ENCODE assay signal across 9 cellular contexts in the genomic region with DNA sequence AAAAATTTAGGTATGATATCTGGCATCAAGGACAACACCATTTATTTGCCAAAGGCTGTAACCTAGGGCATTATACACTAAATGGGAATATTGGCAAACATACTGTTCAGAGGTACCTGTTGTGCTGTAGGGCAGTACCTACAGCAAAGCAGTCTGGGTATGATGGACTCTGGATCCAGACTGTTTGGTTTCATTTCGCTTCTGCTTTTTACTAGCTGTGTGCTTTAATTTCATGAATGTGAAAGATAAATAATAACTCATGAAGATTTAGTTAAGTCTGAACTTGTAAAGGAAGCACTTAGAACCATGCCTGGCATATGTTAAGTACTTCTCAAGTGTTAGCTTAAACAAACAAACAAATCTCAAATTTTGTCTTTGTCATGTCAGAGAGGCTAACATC. TPM values are rescaled to one million over a fixed set of nuclear protein-coding genes. Genes with fewer than 3 reads are reported as not detected.
A peak's percentile ranks its signal among the peaks of the same experiment; 100 is the strongest.
DNase-seq lines count a peak whose midpoint lies in the region; ATAC-seq and TF ChIP-seq lines count a peak whose summit lies in the region.
"Had no signal": no experiment of that assay in that cellular context is flagged by ENCODE, and none has a peak within 500 bp of the region (broad histone marks: within the 10 kb centered on the region; RNA-seq: fewer than 3 reads in every experiment).

No MANE protein-coding gene starts in this region.

- TF ChIP-seq CTCF in right atrium auricular region (IDR thresholded peaks at IDR 0.05), result no peak
- TF ChIP-seq CTCF in VCaP (conservative IDR thresholded peaks at IDR 0.05), result no peak
- TF ChIP-seq CTCF in vagina (IDR thresholded peaks at IDR 0.05), result no peak

- no peak overlapping the region for H3K9ac ChIP-seq in mesendoderm (ENCODE audit: low read length)

- H3K27ac Mint-ChIP-seq in CD4-positive, alpha-beta memory T cell, result peak overlapping the region in 1 of 7 donors; percentile 37
- H3K27ac Mint-ChIP-seq: dendritic cell treated with granulocyte-macrophage colony-stimulating factor and Interleukin-4, amounts not matched to agents 40 ng/mL and 50 ng/mL, for 4 days had no signal

- peaks cover 13 to 31% of the 10 kb centered on the region in 2 donors for H3K36me3 Mint-ChIP-seq in CD4-positive, alpha-beta memory T cell

- H3K9me3 ChIP-seq in right atrium auricular region (no peaks in the 10 kb centered on the region), vagina (no peaks in the 10 kb centered on the region)
- no peaks in the 10 kb centered on the region for H3K9me3 ChIP-seq in CD4-positive, alpha-beta memory T cell (ENCODE audit: control insufficient read depth in 1 of 2, low read length in 2 of 2)

- no peak overlapping the region for H4K5ac ChIP-seq in mesendoderm (ENCODE audit: low read length)

- H3K4me2 ChIP-seq in mesendoderm (ENCODE audit: low read length), result no peak overlapping the region

- CTCF ChIA-PET in CD4-positive, alpha-beta memory T cell (lab: Charles Lee; ENCODE audit: partially characterized antibody), result no interaction called here

- H3K27me3 ChIP-seq in right atrium auricular region (no peaks in the 10 kb centered on the region), mesendoderm (ENCODE audit: insufficient read depth, low read length, poor library complexity) (no peaks in the 10 kb centered on the region), vagina (no peaks in the 10 kb centered on the region)
- no peaks in the 10 kb centered on the region for H3K27me3 ChIP-seq in CD4-positive, alpha-beta memory T cell (ENCODE audit: insufficient read depth, low read length)

- no peaks in the 10 kb centered on the region for H3K9me3 Mint-ChIP-seq in CD4-positive, alpha-beta memory T cell
- H3K9me3 Mint-ChIP-seq: dendritic cell treated with granulocyte-macrophage colony-stimulating factor and Interleukin-4, amounts not matched to agents 40 ng/mL and 50 ng/mL, for 4 days had no signal

- no peaks in the 10 kb centered on the region for H3K79me1 ChIP-seq in mesendoderm (ENCODE audit: low read length)

- H3K4me1 ChIP-seq in right atrium auricular region (peaks cover 0 to 57% of the 10 kb centered on the region in 2 donors), mesendoderm (ENCODE audit: control insufficient read depth, low read depth, low read length) (peaks cover 10% of the 10 kb centered on the region), vagina (peaks cover 58% of the 10 kb centered on the region)
- peaks cover 15% of the 10 kb centered on the region for H3K4me1 ChIP-seq in CD4-positive, alpha-beta memory T cell (ENCODE audit: insufficient read depth, low read length)

- H3K4me3 ChIP-seq in right atrium auricular region, result no peak overlapping the region
- no peak overlapping the region for H3K4me3 ChIP-seq in mesendoderm (ENCODE audit: low read length)
- no peak overlapping the region for H3K4me3 ChIP-seq in vagina
- no peak overlapping the region for H3K4me3 ChIP-seq in CD4-positive, alpha-beta memory T cell (ENCODE audit: low read length in 2 of 2)

- H3K4me1 Mint-ChIP-seq in CD4-positive, alpha-beta memory T cell, result peaks cover 11 to 25% (median 17%) of the 10 kb centered on the region in 4 donors

- no peak for ATAC-seq in Right ventricle myocardium inferior
- no peak for ATAC-seq in HG03457 (IDR thresholded peaks at IDR 0.05; ENCODE audit: unreplicated experiment)

- H4K8ac ChIP-seq in mesendoderm (ENCODE audit: low read depth, low read length), result no peak overlapping the region

- H3K18ac ChIP-seq in mesendoderm (ENCODE audit: low read length), result no peak overlapping the region

- H2BK15ac ChIP-seq in mesendoderm (replicated peaks; ENCODE audit: low read depth), result no peak overlapping the region

- H2BK5ac ChIP-seq in mesendoderm (ENCODE audit: low read length), result no peak overlapping the region

- DNase-seq in right atrium auricular region (ENCODE audit: low spot score), result no peak
- DNase-seq in Right ventricle myocardium inferior (ENCODE audit: missing footprints), result no peak
- DNase-seq in mesendoderm, result no peak
- no peak for DNase-seq in vagina (ENCODE audit: extremely low spot score in 2 of 2)
- DNase-seq in CD4-positive, alpha-beta memory T cell, result no peak
- DNase-seq in superior temporal gyrus (ENCODE audit: extremely low spot score), result no peak

- H3K79me2 ChIP-seq in mesendoderm (ENCODE audit: control insufficient read depth, insufficient read depth, low read length), result no peaks in the 10 kb centered on the region

- no peak overlapping the region for H3K23ac ChIP-seq in mesendoderm (ENCODE audit: low read length)

- H3K36me3 ChIP-seq in right atrium auricular region (no peaks in the 10 kb centered on the region), mesendoderm (ENCODE audit: control insufficient read depth, insufficient read depth, low read length) (no peaks in the 10 kb centered on the region), vagina (no peaks in the 10 kb centered on the region)
- no peaks in the 10 kb centered on the region for H3K36me3 ChIP-seq in CD4-positive, alpha-beta memory T cell (ENCODE audit: insufficient read depth, low read length)

- no peak overlapping the region for H3K4me3 Mint-ChIP-seq in CD4-positive, alpha-beta memory T cell
- H3K4me3 Mint-ChIP-seq: dendritic cell treated with granulocyte-macrophage colony-stimulating factor and Interleukin-4, amounts not matched to agents 40 ng/mL and 50 ng/mL, for 4 days had no signal

- H2AK5ac ChIP-seq in mesendoderm (ENCODE audit: low read length), result no peak overlapping the region

- peak overlapping the region; percentile 47 for H3K56ac ChIP-seq in mesendoderm (ENCODE audit: low read length)

- TF ChIP-seq POLR2A in vagina (IDR thresholded peaks at IDR 0.05), result no peak

- POLR2A ChIA-PET in CD4-positive, alpha-beta memory T cell (lab: Charles Lee; ENCODE audit: partially characterized antibody), result interaction anchor here (1.3 to 1.4 kb wide), 2 partner anchors 19 to 22 kb away, joined by 3 to 4 read pairs; no protein-coding TSS in a partner anchor

- no CpG with 5 or more reads among the region's 1 CpG for WGBS in mesendoderm (ENCODE audit: extremely low coverage, insufficient coverage, low lambda C conversion rate)

- intact Hi-C loops in Right ventricle myocardium inferior (cut with DNase I) (no loop called here), vagina (cut with DNase I) (no loop called here)
- intact Hi-C loops in CD4-positive, alpha-beta memory T cell (cut with micrococcal nuclease), result no loop called here

- H3K27ac ChIP-seq in right atrium auricular region, result peak overlapping the region; percentile 10 to 11
- peak overlapping the region; percentile 16; the same call in 1 of the 2 replicates for H3K27ac ChIP-seq in VCaP
- H3K27ac ChIP-seq in mesendoderm (ENCODE audit: low read depth, low read length), result no peak overlapping the region
- peak overlapping the region; percentile 51 for H3K27ac ChIP-seq in vagina
- H3K27ac ChIP-seq in CD4-positive, alpha-beta memory T cell (ENCODE audit: low read depth, low read length), result no peak overlapping the region

- no peak overlapping the region for H2BK120ac ChIP-seq in mesendoderm (ENCODE audit: low read depth, low read length)

- H3K27me3 Mint-ChIP-seq in CD4-positive, alpha-beta memory T cell, result no peaks in the 10 kb centered on the region
- H3K27me3 Mint-ChIP-seq: dendritic cell treated with granulocyte-macrophage colony-stimulating factor and Interleukin-4, amounts not matched to agents 40 ng/mL and 50 ng/mL, for 4 days had no signal

- no peak overlapping the region for H3K4ac ChIP-seq in mesendoderm (ENCODE audit: low read depth, low read length)

RNA-seq across cellular contexts. Expression of gene SLC38A2, which starts 17.7 kb away (rescaled TPM):
- 100 to 1,000 TPM; 192 to 204 TPM for total RNA-seq in right atrium auricular region
- 161 TPM for total RNA-seq in Right ventricle myocardium inferior
- 295 TPM for polyA plus RNA-seq in mesendoderm (2013, experiment 1 of 2)
- 286 TPM for polyA plus RNA-seq in mesendoderm (2013, experiment 2 of 2)
- total RNA-seq in vagina, result 352 TPM
- total RNA-seq in CD4-positive, alpha-beta memory T cell, result 100 to 1,000 TPM; 200 to 208 TPM
- 10 to 100 TPM; 46.8 to 73.6 TPM for polyA plus RNA-seq in CD4-positive, alpha-beta memory T cell

Comparison
In these comparisons a context has a peak if more than half of its experiments do, and no peak if none do; other contexts are left out.
1. H3K27ac ChIP-seq: peak in right atrium auricular region (2 of 2), VCaP (single experiment) and vagina (single experiment); none in mesendoderm (single experiment) and CD4-positive, alpha-beta memory T cell (single experiment).